In genomic region chr17:2393184-2393953, GRCh38 we compare ENCODE assay signal across 8 cellular contexts. TPM values are rescaled to one million over a fixed set of nuclear protein-coding genes. Genes with fewer than 3 reads are reported as not detected.
A peak's percentile ranks its signal among the peaks of the same experiment; 100 is the strongest.
DNase-seq lines count a peak whose midpoint lies in the region; ATAC-seq, FAIRE-seq and TF ChIP-seq lines count a peak whose summit lies in the region.

No MANE protein-coding gene starts in this region.

- H4K20me1 ChIP-seq in keratinocyte (ENCODE audit: control insufficient read depth, extremely low read depth, insufficient read depth, low read length): no peaks in the 10 kb centered on the region

- peak overlapping the region; percentile 96 for H3K27ac ChIP-seq in keratinocyte (ENCODE audit: control insufficient read depth, insufficient read depth, low read length)

- peak; percentile 84 for DNase-seq in NCI-H2171 treated with DMSO at 0.1 percent for 48 hours (lab: John Stamatoyannopoulos, UW)
- peak; percentile 83 for DNase-seq in activated CD4-positive, CD25-positive, alpha-beta regulatory T cell treated with anti-CD3 and anti-CD28 coated beads, Interleukin-2, amount 50 U/mL, for 16 hours (ENCODE audit: low read depth, low spot score)
- peak; percentile 96 for DNase-seq in central memory CD4-positive, alpha-beta T cell
- DNase-seq in keratinocyte (ENCODE audit: low read depth, low spot score): no peak
- DNase-seq in stimulated activated CD4-positive, alpha-beta T cell treated with anti-CD3 and anti-CD28 coated beads, Interleukin-12 subunit alpha, Interleukin-12 subunit beta, amount 100 ng/mL, for 4 hours: peak; percentile 89

- ATAC-seq in GM18519 (IDR thresholded peaks at IDR 0.05; ENCODE audit: low FRiP score, unreplicated experiment): peak; percentile 28
- ATAC-seq in HG03025 (IDR thresholded peaks at IDR 0.05; ENCODE audit: low FRiP score, unreplicated experiment): peak; percentile 33

- H2AFZ ChIP-seq in keratinocyte (ENCODE audit: control insufficient read depth, low read length): peak overlapping the region; percentile 26

- H3K79me2 ChIP-seq in keratinocyte (ENCODE audit: control insufficient read depth, insufficient read depth, low read length): peaks cover 29% of the 10 kb centered on the region

- peaks cover 8% of the 10 kb centered on the region in 2 experiments for H3K36me3 ChIP-seq in keratinocyte (ENCODE audit: control insufficient read depth in 2 of 2, extremely low read depth in 1 of 2, insufficient read depth in 2 of 2, low read length in 2 of 2)

- H3K27me3 ChIP-seq in keratinocyte (ENCODE audit: control insufficient read depth, extremely low read depth, insufficient read depth, low read length): no peaks in the 10 kb centered on the region

- peak overlapping the region; percentile 96 for H3K9ac ChIP-seq in keratinocyte (ENCODE audit: control insufficient read depth, extremely low read depth, insufficient read depth, low read length)

- dilution Hi-C loops in keratinocyte (cut with MboI; ENCODE audit: extremely low pct_ligation_motif_present, low sequenced_read_pairs): no loop called here

- no peaks in the 10 kb centered on the region for H3K9me3 ChIP-seq in keratinocyte (ENCODE audit: control insufficient read depth, low read depth, low read length)

- peaks cover 34% of the 10 kb centered on the region for H3K4me1 ChIP-seq in keratinocyte (ENCODE audit: control insufficient read depth, extremely low read depth, insufficient read depth, low read length)

- H3K9me1 ChIP-seq in keratinocyte (ENCODE audit: control insufficient read depth, extremely low read depth, insufficient read depth, low read length): no peaks in the 10 kb centered on the region

- H3K4me2 ChIP-seq in keratinocyte (ENCODE audit: control insufficient read depth, extremely low read depth, insufficient read depth, low read depth, low read length): peak overlapping the region; percentile 88

- TF ChIP-seq CTCF in keratinocyte (optimal IDR thresholded peaks at IDR 0.05 in 1 of 3, IDR thresholded peaks at IDR 0.05 in 1 of 3, conservative IDR thresholded peaks at IDR 0.05 in 1 of 3; ENCODE audit: extremely low read depth in 1 of 3, insufficient read depth in 2 of 3, low read length in 3 of 3): no peak

- peak overlapping the region; percentile 39 to 77 (median 68) for H3K4me3 ChIP-seq in keratinocyte (ENCODE audit: control insufficient read depth in 2 of 3, extremely low read depth in 1 of 3, insufficient read depth in 2 of 3, low read depth in 1 of 3, low read length in 3 of 3)

- FAIRE-seq in A204.1 (lab: Jason Lieb, UNC) (peak; percentile 35), keratinocyte (lab: Jason Lieb, UNC) (no peak)

RNA-seq across cellular contexts. Expression of gene MNT, which starts 7.5 kb away (rescaled TPM):
- polyA plus RNA-seq in keratinocyte: 2.0 to 3.6 TPM (median 2.3 TPM) in 3 replicates
- 12.9 TPM for polyA plus RNA-seq in keratinocyte (2011; ENCODE audit: low read depth)
- polyA plus RNA-seq in keratinocyte (2011; cell fraction: cytosol; rRNA removed): 1.3 and 2.4 TPM in 2 replicates
- 12.2 and 20.7 TPM in 2 replicates for polyA plus RNA-seq in keratinocyte (2011; cell fraction: nucleus; rRNA removed)
- 10.4 and 16.5 TPM in 2 replicates for polyA plus RNA-seq in keratinocyte (2012; ENCODE audit: low replicate concordance)
- 3.8 to 8.5 TPM (median 4.9 TPM) in 3 replicates for polyA minus RNA-seq in keratinocyte
- 10.0 TPM for polyA minus RNA-seq in keratinocyte (2011; cell fraction: cytosol; rRNA and poly(A)+ RNA removed)
- polyA minus RNA-seq in keratinocyte (2011; cell fraction: nucleus; rRNA and poly(A)+ RNA removed): 7.6 and 10.6 TPM in 2 replicates

RNA-seq across cellular contexts. Expression of gene SGSM2, which starts 56.1 kb away (rescaled TPM):
- 16.4 to 39.4 TPM (median 20.1 TPM) in 3 replicates for polyA plus RNA-seq in keratinocyte
- 9.3 TPM for polyA plus RNA-seq in keratinocyte (2011; ENCODE audit: low read depth)
- 10.8 and 18.2 TPM in 2 replicates for polyA plus RNA-seq in keratinocyte (2011; cell fraction: cytosol; rRNA removed)
- 125 and 176 TPM in 2 replicates for polyA plus RNA-seq in keratinocyte (2011; cell fraction: nucleus; rRNA removed)
- 15.7 and 19.4 TPM in 2 replicates for polyA plus RNA-seq in keratinocyte (2012; ENCODE audit: low replicate concordance)
- polyA minus RNA-seq in keratinocyte: 26.7 to 52.3 TPM (median 32.0 TPM) in 3 replicates
- 22.4 TPM for polyA minus RNA-seq in keratinocyte (2011; cell fraction: cytosol; rRNA and poly(A)+ RNA removed)
- polyA minus RNA-seq in keratinocyte (2011; cell fraction: nucleus; rRNA and poly(A)+ RNA removed): 24.4 and 27.1 TPM in 2 replicates

RNA-seq across cellular contexts. Expression of gene TSR1, which starts 57.1 kb away (rescaled TPM):
- 12.2 to 24.7 TPM (median 17.1 TPM) in 3 replicates for polyA plus RNA-seq in keratinocyte
- 19.6 TPM for polyA plus RNA-seq in keratinocyte (2011; ENCODE audit: low read depth)
- polyA plus RNA-seq in keratinocyte (2011; cell fraction: cytosol; rRNA removed): 15.6 and 20.4 TPM in 2 replicates
- polyA plus RNA-seq in keratinocyte (2011; cell fraction: nucleus; rRNA removed): 33.0 and 34.5 TPM in 2 replicates
- 25.0 and 39.6 TPM in 2 replicates for polyA plus RNA-seq in keratinocyte (2012; ENCODE audit: low replicate concordance)
- polyA minus RNA-seq in keratinocyte: 15.6 to 32.3 TPM (median 15.8 TPM) in 3 replicates
- 21.9 TPM for polyA minus RNA-seq in keratinocyte (2011; cell fraction: cytosol; rRNA and poly(A)+ RNA removed)
- 21.3 and 24.8 TPM in 2 replicates for polyA minus RNA-seq in keratinocyte (2011; cell fraction: nucleus; rRNA and poly(A)+ RNA removed)
